Comparison of ENCODE assay signal across 1 cellular context in genomic region chrY:22488688-22489087, GRCh38.
DNase-seq lines count a peak whose midpoint lies in the region; ATAC-seq lines count a peak whose summit lies in the region.
"Not testable (repeated sequence)": the region's sequence is repeated elsewhere in the genome, so short reads cannot be mapped to it uniquely, and the experiment has no call there.

No MANE protein-coding gene starts in this region.

- peak; percentile 85 for ATAC-seq in left lobe of liver

- not testable (repeated sequence) for DNase-seq in left lobe of liver (ENCODE audit: low spot score)
